1 cellular context compared by ENCODE assay signal in the genomic region with DNA sequence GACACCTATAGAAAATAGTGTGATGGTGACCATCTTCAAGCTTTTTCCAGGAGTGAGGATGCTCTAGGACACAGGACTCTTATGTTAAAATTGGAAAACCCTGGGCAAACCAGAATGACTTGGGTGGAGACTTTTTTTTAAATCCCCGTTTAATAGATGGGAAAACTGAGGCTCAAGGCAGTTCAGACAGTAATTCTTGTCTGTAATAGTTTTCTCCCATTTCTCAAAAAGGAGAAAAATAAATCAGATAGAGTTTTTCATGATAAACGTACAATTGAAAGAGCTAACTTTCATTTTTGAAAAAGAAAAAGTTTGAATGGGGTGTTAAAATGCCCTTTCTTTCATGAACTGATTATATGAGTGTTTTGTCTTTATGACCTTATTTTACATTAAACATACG.
TF ChIP-seq lines count a peak whose summit lies in the region.

No MANE protein-coding gene starts in this region.

TF ChIP-seq in A549, 52 proteins besides CTCF, POLR2A, EP300 and RAD21 (continued from another document):
- TF ChIP-seq FOSB (CRISPR knock-in tag; IDR thresholded peaks at IDR 0.05) (no peak), PHF8 (IDR thresholded peaks at IDR 0.05; ENCODE audit: borderline replicate concordance, low read depth) (no peak), GATA3 (IDR thresholded peaks at IDR 0.05; ENCODE audit: borderline replicate concordance) (no peak), USF2 (IDR thresholded peaks at IDR 0.05) (no peak)
TF ChIP-seq in A549: peak in this region for 1.
